ENCODE assay signal across 8 cellular contexts in genomic region chr22:45688606-45689080, GRCh38. TPM values are rescaled to one million over a fixed set of nuclear protein-coding genes. Genes with fewer than 3 reads are reported as not detected.
DNase-seq lines count a peak whose midpoint lies in the region; ATAC-seq and TF ChIP-seq lines count a peak whose summit lies in the region.

No MANE protein-coding gene starts in this region.

- ATAC-seq in psoas muscle: peak; percentile 89 to 92 (median 91)
- ATAC-seq in GM21529 (IDR thresholded peaks at IDR 0.05; ENCODE audit: unreplicated experiment): no peak
- no peak for ATAC-seq in GM19455 (IDR thresholded peaks at IDR 0.05; ENCODE audit: unreplicated experiment)

- peaks cover 56% of the 10 kb centered on the region for H3K4me1 ChIP-seq in psoas muscle

- 24 to 40% (median 32%) methylated on average over 4 of the region's 4 CpGs for WGBS in psoas muscle, 3 donors

- DNase-seq in GM04503 (ENCODE audit: low read depth) (peak; percentile 85), RWPE1 (ENCODE audit: low spot score) (peak; percentile 42), fibroblast of gingiva (ENCODE audit: low read depth) (peak; percentile 79), psoas muscle (no peak), activated T-cell treated with anti-CD3 and anti-CD28 coated beads for 4 hours (no peak), NCI-H510A (lab: John Stamatoyannopoulos, UW) (no peak)

- no peaks in the 10 kb centered on the region for H3K27me3 ChIP-seq in psoas muscle (ENCODE audit: insufficient read depth in 3 of 3, low read length in 2 of 3)

- H3K4me3 ChIP-seq in psoas muscle: no peak overlapping the region

- H3K36me3 ChIP-seq in psoas muscle (ENCODE audit: insufficient read depth in 1 of 2, low read depth in 1 of 2): peaks cover 5 to 41% of the 10 kb centered on the region in 2 donors

- H3K27ac ChIP-seq in RWPE1: peak overlapping the region; percentile 73
- H3K27ac ChIP-seq in psoas muscle: peak overlapping the region; percentile 39

- CTCF ChIA-PET in RWPE1 (lab: Yijun Ruan, JAX): no interaction called here

- POLR2A ChIA-PET in RWPE1 (lab: Yijun Ruan, JAX; ENCODE audit: low non-redundant PET): no interaction called here

- no peak for TF ChIP-seq CTCF in RWPE1 (conservative IDR thresholded peaks at IDR 0.05; ENCODE audit: low read depth)
- TF ChIP-seq CTCF in psoas muscle (IDR thresholded peaks at IDR 0.05): no peak

- H3K9me3 ChIP-seq in psoas muscle: no peaks in the 10 kb centered on the region

- intact Hi-C loops in psoas muscle (cut with DNase I): no loop called here

RNA-seq across cellular contexts. Expression of gene ATXN10, which starts 17.0 kb away (rescaled TPM):
- total RNA-seq in psoas muscle: 100 to 1,000 TPM in 3 of 4 donors, 10 to 100 TPM in 1; 79.9 to 173 (median 137) TPM
- 100 to 1,000 TPM in 1 of 3 donors, 10 to 100 TPM in 2; 57.7 to 115 (median 59.4) TPM for polyA plus RNA-seq in psoas muscle

Comparison
In these comparisons a context has a peak if more than half of its experiments do, and no peak if none do; other contexts are left out.
1. DNase-seq: peak in GM04503 (single experiment), RWPE1 (single experiment) and fibroblast of gingiva (single experiment); none in psoas muscle (0 of 2), activated T-cell treated with anti-CD3 and anti-CD28 coated beads for 4 hours (single experiment) and NCI-H510A (single experiment).
2. ATAC-seq: peak in psoas muscle (4 of 4); none in GM21529 (single experiment) and GM19455 (single experiment).